In the genomic region with DNA sequence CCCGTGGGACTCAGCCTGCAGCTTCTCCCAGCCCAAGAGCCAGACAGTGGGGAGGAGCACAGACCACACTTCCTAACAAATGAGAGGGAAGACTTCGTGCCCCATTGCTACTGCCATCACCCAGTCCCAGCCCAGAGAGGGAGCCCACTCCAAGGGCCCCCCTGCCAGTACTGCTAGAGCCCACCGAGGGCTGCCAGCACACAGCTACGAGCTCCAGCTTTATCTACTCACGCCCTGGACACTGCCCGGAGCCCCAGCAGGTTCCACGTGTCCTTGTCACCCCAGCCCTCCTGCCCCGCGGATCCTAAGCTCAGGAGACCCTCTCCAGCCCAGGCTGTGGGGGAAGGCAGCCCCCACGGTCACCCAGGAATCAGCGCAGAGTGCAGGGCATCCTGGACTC, we compare ENCODE assay signal across 16 cellular contexts. TPM values are rescaled to one million over a fixed set of nuclear protein-coding genes. Genes with fewer than 3 reads are reported as not detected.
DNase-seq lines count a peak whose midpoint lies in the region; ATAC-seq and TF ChIP-seq lines count a peak whose summit lies in the region.
"Had no signal": no experiment of that assay in that cellular context is flagged by ENCODE, and none has a peak within 500 bp of the region (broad histone marks: within the 10 kb centered on the region; RNA-seq: fewer than 3 reads in every experiment).

No MANE protein-coding gene starts in this region.

- TF ChIP-seq CTCF in endodermal cell (conservative IDR thresholded peaks at IDR 0.05) = no peak
- no peak for TF ChIP-seq CTCF in smooth muscle cell (IDR thresholded peaks at IDR 0.05; ENCODE audit: borderline replicate concordance, insufficient read depth, poor library complexity, severe bottlenecking)

- no peaks in the 10 kb centered on the region for H3K4me1 ChIP-seq in endodermal cell (ENCODE audit: control insufficient read depth, insufficient read depth, low read length)
- peaks cover 3% of the 10 kb centered on the region for H3K4me1 ChIP-seq in smooth muscle cell (ENCODE audit: low read depth)
- H3K4me1 ChIP-seq: colonic mucosa had no signal

- H3K79me2 ChIP-seq in smooth muscle cell (ENCODE audit: low read depth) = peaks cover 4% of the 10 kb centered on the region

- no peaks in the 10 kb centered on the region for H3K36me3 ChIP-seq in SK-N-MC (ENCODE audit: insufficient read depth, low read length)
- no peaks in the 10 kb centered on the region for H3K36me3 ChIP-seq in endodermal cell (ENCODE audit: control insufficient read depth, insufficient read depth, low read length)
- H3K36me3 ChIP-seq in smooth muscle cell (ENCODE audit: low read depth) = no peaks in the 10 kb centered on the region
- H3K36me3 ChIP-seq: colonic mucosa, SJSA1, transverse colon had no signal

- H3K4me3 ChIP-seq in SK-N-MC = peak overlapping the region; percentile 78; the same call in 1 of the 2 replicates
- H3K4me3 ChIP-seq in endodermal cell (ENCODE audit: low read length) = no peak overlapping the region
- no peak overlapping the region for H3K4me3 ChIP-seq in smooth muscle cell

- peaks cover 3% of the 10 kb centered on the region for H3K27me3 Mint-ChIP-seq in activated CD4-positive, alpha-beta T cell treated with anti-CD3 and anti-CD28 coated beads, Interleukin-2, amount 10 ng/mL, durations not matched to agents 24 days and 14 days
- peaks cover 29% of the 10 kb centered on the region for H3K27me3 Mint-ChIP-seq in endodermal cell (ENCODE audit: insufficient read depth)

- H3K9me3 ChIP-seq in SK-N-MC (ENCODE audit: low read depth, low read length) = no peaks in the 10 kb centered on the region
- no peaks in the 10 kb centered on the region for H3K9me3 ChIP-seq in endodermal cell (ENCODE audit: control insufficient read depth, low read length)
- H3K9me3 ChIP-seq in smooth muscle cell (replicated peaks; ENCODE audit: low read depth) = no peaks in the 10 kb centered on the region
- H3K9me3 ChIP-seq: colonic mucosa, psoas muscle, SJSA1, transverse colon had no signal

- H3K9me3 Mint-ChIP-seq in activated CD4-positive, alpha-beta T cell treated with anti-CD3 and anti-CD28 coated beads, Interleukin-2, amount 10 ng/mL, durations not matched to agents 24 days and 14 days = no peaks in the 10 kb centered on the region
- H3K9me3 Mint-ChIP-seq in endodermal cell = no peaks in the 10 kb centered on the region

- intact Hi-C loops in activated CD4-positive, alpha-beta T cell treated with anti-CD3 and anti-CD28 coated beads, Interleukin-2, amount 10 ng/mL, durations not matched to agents 24 days and 14 days (cut with micrococcal nuclease) = loop anchor here (2.0 to 10.0 kb wide), 4 partner anchors 69 to 331 kb away; partner anchors contain the start of genes EMC7, LPCAT4, PGBD4 and SLC12A6

- no peak overlapping the region for H3K27ac ChIP-seq in SK-N-MC
- no peak overlapping the region for H3K27ac ChIP-seq in endodermal cell (ENCODE audit: low read depth, low read length)
- H3K27ac ChIP-seq in smooth muscle cell (ENCODE audit: low read depth) = no peak overlapping the region
- H3K27ac ChIP-seq: colonic mucosa, psoas muscle, SJSA1, transverse colon had no signal

- no peak overlapping the region for H2AFZ ChIP-seq in smooth muscle cell (ENCODE audit: low read depth)

- peak; percentile 54 for DNase-seq in activated CD4-positive, alpha-beta T cell treated with anti-CD3 and anti-CD28 coated beads, Interleukin-2, amount 10 ng/mL, durations not matched to agents 24 days and 14 days
- DNase-seq in activated CD4-positive, alpha-beta T cell treated with anti-CD3 and anti-CD28 coated beads for 48 hours = no peak
- DNase-seq in SK-N-MC (ENCODE audit: low read depth, low spot score) (no peak), endodermal cell (no peak), smooth muscle cell (lab: John Stamatoyannopoulos, UW; ENCODE audit: unreplicated experiment) (no peak), NCI-H2196 treated with DMSO at 0.1 percent for 48 hours (lab: John Stamatoyannopoulos, UW; ENCODE audit: unreplicated experiment) (no peak), DMS79 treated with DMSO at 0.1 percent for 48 hours (lab: John Stamatoyannopoulos, UW) (no peak)
- DNase-seq: ACHN, colonic mucosa, foreskin melanocyte, Kasumi-1, NCI-H226, psoas muscle, transverse colon had no signal

- no peak overlapping the region for H3K9ac ChIP-seq in SK-N-MC (ENCODE audit: insufficient read length)
- no peak overlapping the region for H3K9ac ChIP-seq in endodermal cell (ENCODE audit: extremely low read depth, low read length, poor library complexity, severe bottlenecking)
- no peak overlapping the region for H3K9ac ChIP-seq in smooth muscle cell (ENCODE audit: low read depth)

- peak overlapping the region; percentile 86 for H3K4me2 ChIP-seq in smooth muscle cell

- peaks cover 23% of the 10 kb centered on the region for H4K20me1 ChIP-seq in smooth muscle cell (ENCODE audit: low read depth)

- H3F3A ChIP-seq in smooth muscle cell (ENCODE audit: low read depth) = no peaks in the 10 kb centered on the region

- no peak for ATAC-seq in HG03354 (IDR thresholded peaks at IDR 0.05; ENCODE audit: poor library complexity, severe bottlenecking, unreplicated experiment)

- WGBS in endodermal cell (ENCODE audit: insufficient coverage in 1 of 2, insufficient read length in 1 of 2), 2 experiments = 93% methylated on average over 9 of the region's 11 CpGs; no CpG with 5 or more reads in 1 of the 2 experiments
- 83% methylated on average over 11 of the region's 11 CpGs for WGBS in smooth muscle cell (ENCODE audit: low lambda C conversion rate)

- peaks cover 27% of the 10 kb centered on the region for H3K4me1 Mint-ChIP-seq in activated CD4-positive, alpha-beta T cell treated with anti-CD3 and anti-CD28 coated beads, Interleukin-2, amount 10 ng/mL, durations not matched to agents 24 days and 14 days
- H3K4me1 Mint-ChIP-seq in endodermal cell = no peaks in the 10 kb centered on the region

- peaks cover 38% of the 10 kb centered on the region for H3K36me3 Mint-ChIP-seq in activated CD4-positive, alpha-beta T cell treated with anti-CD3 and anti-CD28 coated beads, Interleukin-2, amount 10 ng/mL, durations not matched to agents 24 days and 14 days (ENCODE audit: low read depth)
- peaks cover 20% of the 10 kb centered on the region for H3K36me3 Mint-ChIP-seq in endodermal cell (ENCODE audit: low read depth)

- H3K27ac Mint-ChIP-seq in activated CD4-positive, alpha-beta T cell treated with anti-CD3 and anti-CD28 coated beads, Interleukin-2, amount 10 ng/mL, durations not matched to agents 24 days and 14 days = peak overlapping the region; percentile 82
- H3K27ac Mint-ChIP-seq in endodermal cell = no peak overlapping the region

- H3K27me3 ChIP-seq in endodermal cell (ENCODE audit: control insufficient read depth, insufficient read depth, low read length, poor library complexity, severe bottlenecking) = peaks cover 18% of the 10 kb centered on the region
- peaks cover 6% of the 10 kb centered on the region for H3K27me3 ChIP-seq in smooth muscle cell (ENCODE audit: low read depth)
- H3K27me3 ChIP-seq: colonic mucosa had no signal

- H3K4me3 Mint-ChIP-seq in activated CD4-positive, alpha-beta T cell treated with anti-CD3 and anti-CD28 coated beads, Interleukin-2, amount 10 ng/mL, durations not matched to agents 24 days and 14 days = peak overlapping the region; percentile 92
- peak overlapping the region; percentile 63 for H3K4me3 Mint-ChIP-seq in endodermal cell

RNA-seq across cellular contexts. Expression of gene GOLGA8A, which starts 1.9 kb away (rescaled TPM):
- total RNA-seq in activated CD4-positive, alpha-beta T cell treated with anti-CD3 and anti-CD28 coated beads, Interleukin-2, amount 10 ng/mL, durations not matched to agents 24 days and 14 days = 244 and 246 TPM in 2 replicates
- total RNA-seq in endodermal cell (10 to 100 TPM; 60.8 to 95.8 TPM), smooth muscle cell (62.9 and 75.2 TPM in 2 replicates)
- polyA plus RNA-seq in endodermal cell (2013, experiment 1 of 2) = 47.4 TPM
- 41.2 TPM for polyA plus RNA-seq in endodermal cell (2013, experiment 2 of 2)
- polyA plus RNA-seq in smooth muscle cell = 47.2 and 93.5 TPM in 2 replicates
